17 cellular contexts compared by ENCODE assay signal in genomic region chr1:10121688-10122087, GRCh38.
"Had no signal": no experiment of that assay in that cellular context is flagged by ENCODE, and none has a peak within 500 bp of the region (broad histone marks: within the 10 kb centered on the region; RNA-seq: fewer than 3 reads in every experiment).

No MANE protein-coding gene starts in this region.

- H3K27ac ChIP-seq: heart right ventricle, tibial nerve, vagina had no signal

- H3K4me3 ChIP-seq: coronary artery, heart right ventricle, tibial nerve, vagina had no signal

- H3K4me1 ChIP-seq: heart right ventricle, tibial nerve, vagina had no signal

- ATAC-seq: activated CD8-positive, alpha-beta T cell treated with anti-CD3 and anti-CD28 coated beads, Interleukin-2, amount 10 ng/mL, durations not matched to agents 7 days and 5 days; heart right ventricle; left cardiac atrium had no signal

- DNase-seq: activated CD4-positive, alpha-beta T cell treated with anti-CD3 and anti-CD28 coated beads for 1 hour; activated CD4-positive, alpha-beta T cell treated with anti-CD3 and anti-CD28 coated beads, Interleukin-2, amount 50 U/mL, for 1 hour; activated CD8-positive, alpha-beta T cell treated with anti-CD3 and anti-CD28 coated beads, Interleukin-2, amount 10 ng/mL, durations not matched to agents 7 days and 5 days; activated gamma-delta T cell; aorta; central memory CD4-positive, alpha-beta T cell; endodermal cell; heart right ventricle; islet precursor cell; left cardiac atrium; naive B cell; occipital lobe; stimulated activated CD4-positive, alpha-beta T cell treated with anti-CD3 and anti-CD28 coated beads, Interleukin-12 subunit alpha, Interleukin-12 subunit beta, amount 100 ng/mL, for 4 hours; T-helper 9 cell had no signal

- H3K27me3 ChIP-seq: heart right ventricle, tibial nerve, vagina had no signal

- H3K9me3 ChIP-seq: heart right ventricle, tibial nerve, vagina had no signal
